ENCODE assay signal across 21 cellular contexts in genomic region chr5:1748271-1748670, GRCh38.
"Had no signal": no experiment of that assay in that cellular context is flagged by ENCODE, and none has a peak within 500 bp of the region (broad histone marks: within the 10 kb centered on the region; RNA-seq: fewer than 3 reads in every experiment).

No MANE protein-coding gene starts in this region.

- H3K9me3 Mint-ChIP-seq: activated T-helper 2 cell treated with anti-CD3 and anti-CD28 coated beads, Interferon-gamma antibody, Interleukin-2, Interleukin-4, amounts not matched to agents 10 μg/mL and 5 μg/mL and 100 μg/mL, durations not matched to agents 14 hours and 24 hours and 36 hours; naive thymus-derived CD4-positive, alpha-beta T cell had no signal

- H3K9me3 ChIP-seq: body of pancreas, heart right ventricle, pancreas, psoas muscle, transverse colon had no signal

- H3K36me3 Mint-ChIP-seq: activated CD8-positive, alpha-beta memory T cell treated with anti-CD3 and anti-CD28 coated beads, Interleukin-2, amount 10 ng/mL, durations not matched to agents 7 days and 5 days; activated naive CD8-positive, alpha-beta T cell; naive thymus-derived CD4-positive, alpha-beta T cell had no signal

- H3K4me3 ChIP-seq: body of pancreas, esophagus muscularis mucosa, heart right ventricle, pancreas, psoas muscle, transverse colon had no signal

- H3K4me3 Mint-ChIP-seq: activated CD8-positive, alpha-beta memory T cell treated with anti-CD3 and anti-CD28 coated beads, Interleukin-2, amount 10 ng/mL, durations not matched to agents 7 days and 5 days; activated CD8-positive, alpha-beta T cell treated with anti-CD3 and anti-CD28 coated beads, Interleukin-2, amount 10 ng/mL, durations not matched to agents 7 days and 5 days; activated naive CD8-positive, alpha-beta T cell; naive thymus-derived CD4-positive, alpha-beta T cell had no signal

- ATAC-seq: activated CD8-positive, alpha-beta memory T cell treated with anti-CD3 and anti-CD28 coated beads, Interleukin-2, amount 10 ng/mL, durations not matched to agents 7 days and 5 days; activated CD8-positive, alpha-beta T cell treated with anti-CD3 and anti-CD28 coated beads, Interleukin-2, amount 10 ng/mL, durations not matched to agents 7 days and 5 days; body of pancreas; foreskin keratinocyte; heart right ventricle; naive thymus-derived CD4-positive, alpha-beta T cell; pancreas; psoas muscle had no signal

- DNase-seq: activated CD4-positive, alpha-beta T cell treated with anti-CD3 and anti-CD28 coated beads for 1 hour; activated CD8-positive, alpha-beta memory T cell treated with anti-CD3 and anti-CD28 coated beads, Interleukin-2, amount 10 ng/mL, durations not matched to agents 7 days and 5 days; activated CD8-positive, alpha-beta T cell treated with anti-CD3 and anti-CD28 coated beads, Interleukin-2, amount 10 ng/mL, durations not matched to agents 7 days and 5 days; activated T-cell treated with anti-CD3 and anti-CD28 coated beads, Interleukin-2, amount 50 U/mL, for 48 hours; anterior cingulate cortex; cerebellar nuclear complex; cortex of kidney; foreskin keratinocyte; heart right ventricle; midbrain; naive thymus-derived CD4-positive, alpha-beta T cell; nucleus accumbens; stimulated activated naive CD4-positive, alpha-beta T cell; T-helper 2 cell; transverse colon had no signal

- H3K27ac ChIP-seq: body of pancreas, esophagus muscularis mucosa, foreskin keratinocyte, heart right ventricle, pancreas, psoas muscle, transverse colon had no signal

- H3K36me3 ChIP-seq: esophagus muscularis mucosa, heart right ventricle, pancreas, transverse colon had no signal

- H3K27me3 ChIP-seq: body of pancreas, foreskin keratinocyte, pancreas had no signal

- H3K27me3 Mint-ChIP-seq: activated CD8-positive, alpha-beta memory T cell treated with anti-CD3 and anti-CD28 coated beads, Interleukin-2, amount 10 ng/mL, durations not matched to agents 7 days and 5 days had no signal

- H3K4me1 ChIP-seq: body of pancreas, esophagus muscularis mucosa, foreskin keratinocyte, heart right ventricle, pancreas, psoas muscle, transverse colon had no signal

- H3K27ac Mint-ChIP-seq: activated CD8-positive, alpha-beta memory T cell treated with anti-CD3 and anti-CD28 coated beads, Interleukin-2, amount 10 ng/mL, durations not matched to agents 7 days and 5 days; activated CD8-positive, alpha-beta T cell treated with anti-CD3 and anti-CD28 coated beads, Interleukin-2, amount 10 ng/mL, durations not matched to agents 7 days and 5 days; activated naive CD8-positive, alpha-beta T cell; activated T-helper 2 cell treated with anti-CD3 and anti-CD28 coated beads, Interferon-gamma antibody, Interleukin-2, Interleukin-4, amounts not matched to agents 10 μg/mL and 5 μg/mL and 100 μg/mL, durations not matched to agents 14 hours and 24 hours and 36 hours; naive thymus-derived CD4-positive, alpha-beta T cell had no signal

- H3K4me1 Mint-ChIP-seq: activated CD8-positive, alpha-beta memory T cell treated with anti-CD3 and anti-CD28 coated beads, Interleukin-2, amount 10 ng/mL, durations not matched to agents 7 days and 5 days; naive thymus-derived CD4-positive, alpha-beta T cell had no signal
